8 cellular contexts compared by ENCODE assay signal in the genomic region with DNA sequence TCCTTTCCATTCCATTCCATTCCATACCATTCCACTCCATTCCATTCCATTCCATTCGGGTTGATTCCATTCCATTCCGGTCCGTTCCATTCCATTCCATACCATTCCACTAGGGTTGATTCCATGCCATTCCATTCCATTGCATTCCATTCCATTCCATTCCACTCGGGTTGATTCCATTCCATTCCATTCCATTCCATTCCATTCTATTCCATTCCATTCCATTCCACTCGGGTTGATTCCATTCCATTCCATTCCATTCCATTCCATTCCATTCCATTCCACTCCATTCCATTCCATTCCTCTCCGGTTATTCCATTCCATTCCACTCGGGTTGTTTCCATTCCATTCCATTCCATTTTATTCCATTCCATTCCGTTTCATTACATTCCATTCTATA.
DNase-seq lines count a peak whose midpoint lies in the region; ATAC-seq and TF ChIP-seq lines count a peak whose summit lies in the region.
"Not testable (repeated sequence)": the region's sequence is repeated elsewhere in the genome, so short reads cannot be mapped to it uniquely, and the experiment has no call there.

No MANE protein-coding gene starts in this region.

- POLR2A ChIA-PET in CD4-positive, alpha-beta T cell (lab: Charles Lee); HCT116 (lab: Charles Lee); activated naive CD8-positive, alpha-beta T cell treated with anti-CD3 and anti-CD28 coated beads, Interleukin-2, amount 10 ng/mL, durations not matched to agents 7 days and 5 days (lab: Charles Lee): not testable (repeated sequence)

- peaks cover 21% of the 10 kb centered on the region for H3K9me3 Mint-ChIP-seq in CD4-positive, alpha-beta T cell
- H3K9me3 Mint-ChIP-seq in activated naive CD8-positive, alpha-beta T cell treated with anti-CD3 and anti-CD28 coated beads, Interleukin-2, amount 10 ng/mL, durations not matched to agents 7 days and 5 days = peaks cover 31% of the 10 kb centered on the region

- H3K4me3 ChIP-seq in HCT116 (replicated peaks in 1 of 2; ENCODE audit: low read depth in 1 of 2, low read length in 2 of 2) = not testable (repeated sequence)

- peak; percentile 55 for ATAC-seq in CD4-positive, alpha-beta T cell (ENCODE audit: poor library complexity)
- peak; percentile 54 for ATAC-seq in GM19324 (IDR thresholded peaks at IDR 0.05; ENCODE audit: low FRiP score, unreplicated experiment)
- peak; percentile 58; the same call in 1 of the 2 replicates for ATAC-seq in HCT116
- peak; percentile 31 for ATAC-seq in HG03025 (IDR thresholded peaks at IDR 0.05; ENCODE audit: low FRiP score, unreplicated experiment)
- ATAC-seq in HG03469 (IDR thresholded peaks at IDR 0.05; ENCODE audit: unreplicated experiment) = peak; percentile 32
- peak; percentile 56 for ATAC-seq in activated naive CD8-positive, alpha-beta T cell treated with anti-CD3 and anti-CD28 coated beads, Interleukin-2, amount 10 ng/mL, durations not matched to agents 7 days and 5 days (ENCODE audit: low read depth)
- peak; percentile 68 for ATAC-seq in left colon
- ATAC-seq in sciatic nerve = peak; percentile 87

- not testable (repeated sequence) for DNase-seq in CD4-positive, alpha-beta T cell; HCT116 (ENCODE audit: low read depth, low spot score); activated naive CD8-positive, alpha-beta T cell treated with anti-CD3 and anti-CD28 coated beads, Interleukin-2, amount 10 ng/mL, durations not matched to agents 7 days and 5 days; left colon; sciatic nerve (ENCODE audit: low spot score)

- not testable (repeated sequence) for TF ChIP-seq POLR2A in HCT116 (IDR thresholded peaks at IDR 0.05; ENCODE audit: borderline replicate concordance, extremely low read depth, insufficient read depth, insufficient read length)

- peaks cover 25% of the 10 kb centered on the region for H3K36me3 Mint-ChIP-seq in CD4-positive, alpha-beta T cell (ENCODE audit: low read depth)
- peaks cover 25% of the 10 kb centered on the region for H3K36me3 Mint-ChIP-seq in activated naive CD8-positive, alpha-beta T cell treated with anti-CD3 and anti-CD28 coated beads, Interleukin-2, amount 10 ng/mL, durations not matched to agents 7 days and 5 days

- not testable (repeated sequence) for H3K9me2 ChIP-seq in HCT116 (ENCODE audit: insufficient read depth)

- H3K27me3 Mint-ChIP-seq in CD4-positive, alpha-beta T cell; activated naive CD8-positive, alpha-beta T cell treated with anti-CD3 and anti-CD28 coated beads, Interleukin-2, amount 10 ng/mL, durations not matched to agents 7 days and 5 days: not testable (repeated sequence)

- TF ChIP-seq CTCF in CD4-positive, alpha-beta T cell (IDR thresholded peaks at IDR 0.05); HCT116 (IDR thresholded peaks at IDR 0.05 in 2 of 3, conservative IDR thresholded peaks at IDR 0.05 in 1 of 3; ENCODE audit: borderline replicate concordance in 1 of 3, insufficient read depth in 1 of 3, low read depth in 2 of 3, low read length in 2 of 3): not testable (repeated sequence)

- not testable (repeated sequence) for H3K4me1 ChIP-seq in HCT116 (ENCODE audit: control insufficient read depth in 1 of 2, insufficient read depth in 2 of 2, low read length in 2 of 2)

- BruUV-seq in HCT116 (replicated peaks; lab: Mats Ljungman, UMichigan) = not testable (repeated sequence)

- RAD21 ChIA-PET in HCT116 (lab: Charles Lee; ENCODE audit: low non-redundant PET in 1 of 2, low total read pairs in 2 of 2, uncharacterized antibody in 2 of 2, unreplicated experiment in 2 of 2) = not testable (repeated sequence)

- not testable (repeated sequence) for H3K4me1 Mint-ChIP-seq in CD4-positive, alpha-beta T cell (ENCODE audit: low read depth); activated naive CD8-positive, alpha-beta T cell treated with anti-CD3 and anti-CD28 coated beads, Interleukin-2, amount 10 ng/mL, durations not matched to agents 7 days and 5 days

- not testable (repeated sequence) for H3K36me3 ChIP-seq in HCT116 (ENCODE audit: control insufficient read depth in 1 of 2, insufficient read depth in 2 of 2, low read length in 2 of 2)

- not testable (repeated sequence) for H3K27ac Mint-ChIP-seq in CD4-positive, alpha-beta T cell; activated naive CD8-positive, alpha-beta T cell treated with anti-CD3 and anti-CD28 coated beads, Interleukin-2, amount 10 ng/mL, durations not matched to agents 7 days and 5 days

- H3K9me3 ChIP-seq in CD4-positive, alpha-beta T cell (ENCODE audit: control insufficient read depth, low read length) = not testable (repeated sequence)
- peaks cover 3 to 14% of the 10 kb centered on the region in 2 experiments; a peak in 2 of 4 replicates for H3K9me3 ChIP-seq in HCT116 (ENCODE audit: control insufficient read depth in 1 of 2, insufficient read depth in 1 of 2, low read depth in 1 of 2, low read length in 2 of 2)

- not testable (repeated sequence) for H3K4me3 Mint-ChIP-seq in CD4-positive, alpha-beta T cell; activated naive CD8-positive, alpha-beta T cell treated with anti-CD3 and anti-CD28 coated beads, Interleukin-2, amount 10 ng/mL, durations not matched to agents 7 days and 5 days

- not testable (repeated sequence) for H3K27me3 ChIP-seq in CD4-positive, alpha-beta T cell (ENCODE audit: control insufficient read depth, insufficient read depth, low read length); HCT116 (ENCODE audit: insufficient read depth, low read length)

- not testable (repeated sequence) for H4K20me1 ChIP-seq in HCT116 (ENCODE audit: insufficient read depth)

- TF ChIP-seq RAD21 in HCT116 (IDR thresholded peaks at IDR 0.05; ENCODE audit: low read depth) = not testable (repeated sequence)

- CTCF ChIA-PET in CD4-positive, alpha-beta T cell (lab: Charles Lee); HCT116 (lab: Charles Lee): not testable (repeated sequence)

- H3K4me2 ChIP-seq in HCT116 (ENCODE audit: low read length) = not testable (repeated sequence)

- not testable (repeated sequence) for H3K27ac ChIP-seq in CD4-positive, alpha-beta T cell (ENCODE audit: low read depth, low read length); HCT116 (ENCODE audit: low read depth, low read length)

- not testable (repeated sequence) for H2AFZ ChIP-seq in HCT116 (ENCODE audit: low read depth, low read length, poor library complexity, severe bottlenecking)

- H3K79me2 ChIP-seq in HCT116 (ENCODE audit: insufficient read depth, low read length) = not testable (repeated sequence)

- not testable (repeated sequence) for H3K9ac ChIP-seq in HCT116 (ENCODE audit: low read length)

- intact Hi-C loops in CD4-positive, alpha-beta T cell (cut with DNase I, micrococcal nuclease); HCT116 (cut with micrococcal nuclease); left colon (cut with DNase I, micrococcal nuclease); sciatic nerve (cut with DNase I): not testable (repeated sequence)

Comparison
In these comparisons a context has a peak if more than half of its experiments do, and no peak if none do; other contexts are left out.
1. ATAC-seq: peak in every context shown above with its lines; median percentile 87 in sciatic nerve; 68 in left colon; 58 in HCT116; 56 in activated naive CD8-positive, alpha-beta T cell treated with anti-CD3 and anti-CD28 coated beads, Interleukin-2, amount 10 ng/mL, durations not matched to agents 7 days and 5 days; 55 in CD4-positive, alpha-beta T cell; 54 in GM19324; 32 in HG03469; 31 in HG03025.